Comparison of ENCODE assay signal across 24 cellular contexts in the genomic region with DNA sequence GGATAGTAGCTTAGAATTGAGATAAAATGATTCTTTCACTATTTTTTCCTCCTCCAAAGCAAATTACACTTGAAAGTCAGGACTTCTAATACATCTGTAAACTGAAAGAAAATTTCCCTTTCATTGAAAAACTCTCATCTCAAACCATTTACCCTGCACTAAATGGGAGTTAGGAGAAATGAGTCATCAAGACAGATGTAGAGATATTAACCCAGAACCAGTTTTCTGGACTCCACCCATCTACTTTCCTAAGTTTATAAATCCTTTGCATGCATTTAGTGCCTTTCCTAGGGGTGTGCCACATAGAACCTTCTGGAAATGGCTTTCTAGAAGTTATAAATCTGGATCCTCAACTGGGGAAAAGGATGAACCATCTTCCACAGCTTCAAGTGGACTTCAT.
A peak's percentile ranks its signal among the peaks of the same experiment; 100 is the strongest.
DNase-seq lines count a peak whose midpoint lies in the region; ATAC-seq and TF ChIP-seq lines count a peak whose summit lies in the region.
"Had no signal": no experiment of that assay in that cellular context is flagged by ENCODE, and none has a peak within 500 bp of the region (broad histone marks: within the 10 kb centered on the region; RNA-seq: fewer than 3 reads in every experiment).

No MANE protein-coding gene starts in this region.

- no peak for TF ChIP-seq CTCF in brain (conservative IDR thresholded peaks at IDR 0.05)

- H3K36me3 Mint-ChIP-seq in brain = peaks cover 17% of the 10 kb centered on the region
- peaks cover 6% of the 10 kb centered on the region for H3K36me3 Mint-ChIP-seq in T-cell

- H3K4me3 Mint-ChIP-seq in brain = no peak overlapping the region
- H3K4me3 Mint-ChIP-seq in T-cell = no peak overlapping the region
- H3K4me3 Mint-ChIP-seq: activated CD8-positive, alpha-beta T cell treated with anti-CD3 and anti-CD28 coated beads, Interleukin-2, amount 10 ng/mL, durations not matched to agents 7 days and 5 days; activated T-cell treated with anti-CD3 and anti-CD28 coated beads, Interleukin-2, amount 50 U/mL, for 24 hours; stimulated activated naive CD8-positive, alpha-beta T cell treated with anti-CD3 and anti-CD28 coated beads, Interleukin-15, Interleukin-2, amounts not matched to agents 100 ng/mL and 50 ng/mL, for 24 hours had no signal

- POLR2A ChIA-PET in T-cell (lab: Charles Lee) = no interaction called here

- CTCF ChIA-PET in T-cell (lab: Charles Lee) = no interaction called here

- ATAC-seq in T-cell (replicated peaks in 1 of 4) = no peak
- ATAC-seq: activated CD4-positive, CD25-positive, alpha-beta regulatory T cell treated with anti-CD3 and anti-CD28 coated beads, Interleukin-2, amount 50 U/mL, for 24 hours; activated CD8-positive, alpha-beta T cell treated with anti-CD3 and anti-CD28 coated beads, Interleukin-2, amount 10 ng/mL, durations not matched to agents 7 days and 5 days; left ventricle myocardium superior had no signal

- H3K27ac Mint-ChIP-seq in brain = peak overlapping the region in 3 of 5 experiments; percentile 67 to 82 (median 71)
- H3K27ac Mint-ChIP-seq in T-cell = no peak overlapping the region
- H3K27ac Mint-ChIP-seq: activated CD8-positive, alpha-beta T cell treated with anti-CD3 and anti-CD28 coated beads, Interleukin-2, amount 10 ng/mL, durations not matched to agents 7 days and 5 days; activated T-cell treated with anti-CD3 and anti-CD28 coated beads, Interleukin-2, amount 50 U/mL, for 24 hours; progenitor cell of endocrine pancreas; stimulated activated naive CD8-positive, alpha-beta T cell treated with anti-CD3 and anti-CD28 coated beads, Interleukin-15, Interleukin-2, amounts not matched to agents 100 ng/mL and 50 ng/mL, for 24 hours had no signal

- DNase-seq in COLO829 (ENCODE audit: low spot score) = peak; percentile 24
- DNase-seq in M059J (ENCODE audit: low read depth) = peak; percentile 56
- peak; percentile 12 for DNase-seq in kidney tubule cell (ENCODE audit: low spot score)
- DNase-seq in GDM1 (lab: John Stamatoyannopoulos, UW) = no peak
- DNase-seq in NCI-H2227 (lab: John Stamatoyannopoulos, UW; ENCODE audit: unreplicated experiment) = no peak
- no peak for DNase-seq in T-cell
- DNase-seq in NCI-H2081 (lab: John Stamatoyannopoulos, UW) = no peak
- DNase-seq: activated CD8-positive, alpha-beta T cell treated with anti-CD3 and anti-CD28 coated beads, Interleukin-2, amount 10 ng/mL, durations not matched to agents 7 days and 5 days; activated naive CD4-positive, alpha-beta T cell treated with Interleukin-2 at 50 U/mL for 16 hours; activated T-cell treated with anti-CD3 and anti-CD28 coated beads, Interleukin-2, amount 50 U/mL, for 24 hours; cerebellar nuclear complex; effector CD8-positive, alpha-beta T cell; EL; left ventricle myocardium superior; NCI-H1694; NCI-H2227 treated with DMSO at 0.1 percent for 48 hours; NK-92 treated with Interleukin-12 subunit alpha and Interleukin-12 subunit beta, amount 100 ng/mL, for 24 hours; stimulated activated CD4-positive, alpha-beta T cell treated with anti-CD3 and anti-CD28 coated beads, Interleukin-2, amount 100 ng/mL, for 48 hours; T1000; transverse colon had no signal

- H3K4me1 Mint-ChIP-seq in brain (peaks cover 12% of the 10 kb centered on the region), T-cell (no peaks in the 10 kb centered on the region)

- H3K9me3 Mint-ChIP-seq in brain (no peaks in the 10 kb centered on the region), T-cell (no peaks in the 10 kb centered on the region)
- H3K9me3 Mint-ChIP-seq: activated T-cell treated with anti-CD3 and anti-CD28 coated beads, Interleukin-2, amount 50 U/mL, for 24 hours; stimulated activated naive CD8-positive, alpha-beta T cell treated with anti-CD3 and anti-CD28 coated beads, Interleukin-15, Interleukin-2, amounts not matched to agents 100 ng/mL and 50 ng/mL, for 24 hours had no signal

- no peaks in the 10 kb centered on the region for H3K27me3 Mint-ChIP-seq in brain
- H3K27me3 Mint-ChIP-seq in T-cell = peaks cover 0 to 12% of the 10 kb centered on the region in 2 donors
- H3K27me3 Mint-ChIP-seq: stimulated activated naive CD8-positive, alpha-beta T cell treated with anti-CD3 and anti-CD28 coated beads, Interleukin-15, Interleukin-2, amounts not matched to agents 100 ng/mL and 50 ng/mL, for 24 hours had no signal

Comparison
In these comparisons a context has a peak if more than half of its experiments do, and no peak if none do; other contexts are left out.
1. DNase-seq: peak in COLO829 (single experiment), M059J (single experiment) and kidney tubule cell (single experiment); none in GDM1 (single experiment), NCI-H2227 (single experiment), T-cell (0 of 34) and NCI-H2081 (0 of 2).
2. H3K27ac Mint-ChIP-seq: peak in brain (3 of 5); none in T-cell (0 of 2).